1 cellular context compared by ENCODE assay signal in genomic region chr10:1019362-1019761, GRCh38.
TF ChIP-seq lines count a peak whose summit lies in the region.

No MANE protein-coding gene starts in this region.

TF ChIP-seq in H1, 55 proteins besides CTCF, POLR2A, EP300 and RAD21:
- TF ChIP-seq SUZ12 (IDR thresholded peaks at IDR 0.05; ENCODE audit: low read length) (no peak), BCL11A (IDR thresholded peaks at IDR 0.05; ENCODE audit: low read depth in 2 of 2, low read length in 2 of 2) (no peak), CTBP2 (IDR thresholded peaks at IDR 0.05; ENCODE audit: borderline replicate concordance, insufficient read depth, insufficient read length, low read length) (no peak), POU5F1 (IDR thresholded peaks at IDR 0.05; ENCODE audit: low read depth, low read length) (no peak), POLR2AphosphoS5 (IDR thresholded peaks at IDR 0.05; ENCODE audit: low read depth, low read length) (peak; percentile 78), ATF3 (IDR thresholded peaks at IDR 0.05; ENCODE audit: insufficient read depth, low read depth, low read length) (no peak), NANOG (IDR thresholded peaks at IDR 0.05; ENCODE audit: insufficient read depth, low read depth, low read length, poor library complexity, severe bottlenecking) (no peak), CHD7 (IDR thresholded peaks at IDR 0.05; ENCODE audit: insufficient replicate concordance, low read length) (no peak)
